1 cellular context compared by ENCODE assay signal in the genomic region with DNA sequence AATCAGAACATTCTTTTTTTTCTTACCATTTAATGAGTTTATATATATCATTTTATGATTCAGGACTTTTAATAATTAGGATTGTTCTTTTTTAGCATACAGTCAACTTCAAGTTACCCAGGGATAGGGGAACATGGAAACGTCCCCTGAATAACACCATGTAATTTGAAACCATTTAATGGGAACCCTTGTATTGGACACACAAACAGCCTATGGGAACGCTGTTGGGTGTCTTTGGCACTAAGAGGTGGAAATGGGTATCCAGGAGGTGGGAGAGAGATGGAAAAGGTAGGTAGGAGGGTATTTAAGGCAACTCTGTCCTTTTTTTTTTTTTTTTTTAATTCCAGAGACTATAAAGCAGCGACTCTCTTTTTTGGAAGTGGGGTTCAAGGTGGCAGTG.
TF ChIP-seq lines count a peak whose summit lies in the region.

No MANE protein-coding gene starts in this region.

TF ChIP-seq in HepG2, 621 proteins besides CTCF, POLR2A, EP300 and RAD21:
- TF ChIP-seq SRY (CRISPR knock-in tag; IDR thresholded peaks at IDR 0.05) = no peak
- TF ChIP-seq MIER2 (CRISPR knock-in tag; IDR thresholded peaks at IDR 0.05) = no peak
- TF ChIP-seq, protein P1, sequence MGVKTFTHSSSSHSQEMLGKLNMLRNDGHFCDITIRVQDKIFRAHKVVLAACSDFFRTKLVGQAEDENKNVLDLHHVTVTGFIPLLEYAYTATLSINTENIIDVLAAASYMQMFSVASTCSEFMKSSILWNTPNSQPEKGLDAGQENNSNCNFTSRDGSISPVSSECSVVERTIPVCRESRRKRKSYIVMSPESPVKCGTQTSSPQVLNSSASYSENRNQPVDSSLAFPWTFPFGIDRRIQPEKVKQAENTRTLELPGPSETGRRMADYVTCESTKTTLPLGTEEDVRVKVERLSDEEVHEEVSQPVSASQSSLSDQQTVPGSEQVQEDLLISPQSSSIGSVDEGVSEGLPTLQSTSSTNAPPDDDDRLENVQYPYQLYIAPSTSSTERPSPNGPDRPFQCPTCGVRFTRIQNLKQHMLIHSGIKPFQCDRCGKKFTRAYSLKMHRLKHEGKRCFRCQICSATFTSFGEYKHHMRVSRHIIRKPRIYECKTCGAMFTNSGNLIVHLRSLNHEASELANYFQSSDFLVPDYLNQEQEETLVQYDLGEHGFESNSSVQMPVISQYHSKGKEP (CRISPR knock-in tag; IDR thresholded peaks at IDR 0.05) = no peak
- TF ChIP-seq FOXO1 (CRISPR knock-in tag; IDR thresholded peaks at IDR 0.05) = no peak
- TF ChIP-seq ZNF784 (CRISPR knock-in tag; IDR thresholded peaks at IDR 0.05; ENCODE audit: borderline replicate concordance) = no peak
- TF ChIP-seq NONO (IDR thresholded peaks at IDR 0.05) = no peak
- no peak for TF ChIP-seq NONO (CRISPR knock-in tag; conservative IDR thresholded peaks at IDR 0.05)
- no peak for TF ChIP-seq ZFP1 (CRISPR knock-in tag; IDR thresholded peaks at IDR 0.05)
- no peak for TF ChIP-seq ZNF354B (CRISPR knock-in tag; IDR thresholded peaks at IDR 0.05)
- no peak for TF ChIP-seq BRF2 (CRISPR knock-in tag; IDR thresholded peaks at IDR 0.05)
- no peak for TF ChIP-seq TEAD3 (CRISPR knock-in tag; optimal IDR thresholded peaks at IDR 0.05; ENCODE audit: borderline replicate concordance)
- no peak for TF ChIP-seq MTA1 (CRISPR knock-in tag; IDR thresholded peaks at IDR 0.05; ENCODE audit: borderline replicate concordance)
- TF ChIP-seq SP140L (CRISPR knock-in tag; IDR thresholded peaks at IDR 0.05; ENCODE audit: borderline replicate concordance) = no peak
- TF ChIP-seq ZNF292 (CRISPR knock-in tag; IDR thresholded peaks at IDR 0.05; ENCODE audit: borderline replicate concordance, low read depth) = no peak
- no peak for TF ChIP-seq ZMYM4 (CRISPR knock-in tag; IDR thresholded peaks at IDR 0.05)
- no peak for TF ChIP-seq RORA (CRISPR knock-in tag; IDR thresholded peaks at IDR 0.05)
- TF ChIP-seq ZNF687 (CRISPR knock-in tag; IDR thresholded peaks at IDR 0.05) = no peak
- TF ChIP-seq POLR2G (IDR thresholded peaks at IDR 0.05; ENCODE audit: low read depth, low read length) = no peak
- TF ChIP-seq SYNCRIP (IDR thresholded peaks at IDR 0.05; ENCODE audit: insufficient read depth, low read depth, low read length) = no peak
- no peak for TF ChIP-seq RARG (CRISPR knock-in tag; IDR thresholded peaks at IDR 0.05; ENCODE audit: low read depth)
- no peak for TF ChIP-seq ZNF17 (CRISPR knock-in tag; IDR thresholded peaks at IDR 0.05)
